8 cellular contexts compared by ENCODE assay signal in the genomic region with DNA sequence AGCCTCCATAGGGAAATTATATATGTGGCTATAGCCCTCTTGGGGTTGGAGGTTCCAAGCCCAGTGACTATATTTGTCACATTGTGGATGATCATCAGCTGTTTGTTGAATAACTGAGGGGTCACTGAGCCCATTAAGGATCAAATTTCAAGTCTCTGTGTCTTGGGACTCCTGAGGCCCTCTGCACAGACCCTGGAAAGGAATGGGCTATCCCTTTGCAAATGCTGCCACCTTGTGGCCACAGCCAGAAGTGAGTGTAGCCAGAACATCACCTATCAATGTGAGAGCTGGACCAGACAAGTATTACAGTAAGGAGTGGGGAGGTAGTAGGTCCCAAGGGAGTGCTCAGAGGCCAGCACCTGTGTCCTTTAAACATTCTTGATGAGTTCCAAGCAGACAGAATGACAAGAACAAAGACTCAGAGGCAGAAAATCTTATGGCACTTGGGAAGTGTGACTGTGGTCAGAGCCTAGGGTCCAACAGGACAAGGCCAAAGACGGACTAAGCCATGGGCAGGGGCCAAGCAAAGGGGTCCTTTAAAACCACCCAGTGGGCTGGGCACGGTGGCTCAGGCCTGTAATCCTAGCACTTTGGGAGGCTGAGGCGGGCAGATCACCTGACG. TPM values are rescaled to one million over a fixed set of nuclear protein-coding genes. Genes with fewer than 3 reads are reported as not detected.
A peak's percentile ranks its signal among the peaks of the same experiment; 100 is the strongest.
DNase-seq lines count a peak whose midpoint lies in the region; ATAC-seq, FAIRE-seq and TF ChIP-seq lines count a peak whose summit lies in the region.

No MANE protein-coding gene starts in this region.

- peak; percentile 95 for TF ChIP-seq CTCF in C4-2B (conservative IDR thresholded peaks at IDR 0.05)
- peak; percentile 95 for TF ChIP-seq CTCF in Loucy (conservative IDR thresholded peaks at IDR 0.05; ENCODE audit: low read length)
- peak; percentile 97 for TF ChIP-seq CTCF in osteocyte (IDR thresholded peaks at IDR 0.05)
- peak; percentile 97 for TF ChIP-seq CTCF in type B pancreatic cell (conservative IDR thresholded peaks at IDR 0.05)

- H3K4me3 Mint-ChIP-seq in osteocyte (ENCODE audit: unreplicated experiment) (no peak overlapping the region), type B pancreatic cell (no peak overlapping the region)

- no peak overlapping the region for H3K9ac ChIP-seq in Loucy (ENCODE audit: low read depth, low read length, poor library complexity, severe bottlenecking)

- no peaks in the 10 kb centered on the region for H3K9me2 ChIP-seq in Loucy (replicated peaks; ENCODE audit: low read depth, low read length)

- H3K9me3 Mint-ChIP-seq in osteocyte (ENCODE audit: unreplicated experiment) (no peaks in the 10 kb centered on the region), type B pancreatic cell (no peaks in the 10 kb centered on the region)

- H3K4me1 Mint-ChIP-seq in osteocyte (ENCODE audit: unreplicated experiment) = no peaks in the 10 kb centered on the region
- H3K4me1 Mint-ChIP-seq in type B pancreatic cell (ENCODE audit: unreplicated experiment) = peaks cover 4% of the 10 kb centered on the region

- H3K4me2 ChIP-seq in Loucy (ENCODE audit: low read depth, low read length, poor library complexity, severe bottlenecking) = no peak overlapping the region

- no peak for FAIRE-seq in frontal cortex (lab: Jason Lieb, UNC)

- H3K4me1 ChIP-seq in Loucy (ENCODE audit: insufficient read depth, low read length, poor library complexity, severe bottlenecking) = no peaks in the 10 kb centered on the region
- peaks cover 13% of the 10 kb centered on the region for H3K4me1 ChIP-seq in SJCRH30

- H3K27ac Mint-ChIP-seq in osteocyte (ENCODE audit: unreplicated experiment) = no peak overlapping the region
- no peak overlapping the region for H3K27ac Mint-ChIP-seq in type B pancreatic cell

- no peaks in the 10 kb centered on the region for H3F3A ChIP-seq in Loucy (ENCODE audit: low read depth)

- peak; percentile 56 for ATAC-seq in GM19452 (IDR thresholded peaks at IDR 0.05; ENCODE audit: unreplicated experiment)

- H3K36me3 ChIP-seq in Loucy (ENCODE audit: insufficient read depth, low read length) (no peaks in the 10 kb centered on the region), SJCRH30 (no peaks in the 10 kb centered on the region)

- H4K20me1 ChIP-seq in Loucy (ENCODE audit: insufficient read depth, low read length, poor library complexity, severe bottlenecking) = no peaks in the 10 kb centered on the region

- H3K27me3 Mint-ChIP-seq in osteocyte (ENCODE audit: unreplicated experiment) (peaks cover 25% of the 10 kb centered on the region), type B pancreatic cell (peaks cover 21% of the 10 kb centered on the region)

- no peak overlapping the region for H2AFZ ChIP-seq in Loucy (ENCODE audit: low read length)

- no peaks in the 10 kb centered on the region for H3K36me3 Mint-ChIP-seq in osteocyte (ENCODE audit: unreplicated experiment)
- no peaks in the 10 kb centered on the region for H3K36me3 Mint-ChIP-seq in type B pancreatic cell

- H3K79me2 ChIP-seq in Loucy (ENCODE audit: insufficient read depth, low read length) = no peaks in the 10 kb centered on the region

- no peak overlapping the region for H3K4me3 ChIP-seq in Loucy (ENCODE audit: low read length, poor library complexity, severe bottlenecking)
- H3K4me3 ChIP-seq in SJCRH30 = no peak overlapping the region

- no peaks in the 10 kb centered on the region for H3K27me3 ChIP-seq in Loucy (ENCODE audit: insufficient read depth, low read length, poor library complexity, severe bottlenecking)
- H3K27me3 ChIP-seq in SJCRH30 = no peaks in the 10 kb centered on the region

- no peaks in the 10 kb centered on the region for H3K9me3 ChIP-seq in Loucy (ENCODE audit: insufficient read depth, low read depth, low read length)
- no peaks in the 10 kb centered on the region for H3K9me3 ChIP-seq in SJCRH30 (replicated peaks)

- peak; percentile 72 to 91 for DNase-seq in SJCRH30
- DNase-seq in activated effector memory CD4-positive, alpha-beta T cell treated with Interleukin-2 at 50 U/mL for 16 hours = peak; percentile 65
- peak; percentile 71 to 84 for DNase-seq in frontal cortex (ENCODE audit: low spot score in 2 of 2)
- DNase-seq in osteocyte (ENCODE audit: extremely low spot score, unreplicated experiment) = peak; percentile 92
- peak; percentile 90 for DNase-seq in type B pancreatic cell (ENCODE audit: extremely low spot score, unreplicated experiment)

- H3K27ac ChIP-seq in C4-2B (no peak overlapping the region), SJCRH30 (no peak overlapping the region)

RNA-seq across cellular contexts. Expression of gene RPP25L, which starts 8.2 kb away (rescaled TPM):
- 13.0 and 19.0 TPM in 2 replicates for total RNA-seq in SJCRH30 (2014; rRNA removed; shearing (Covaris generic))
- total RNA-seq in frontal cortex (6.1 TPM), osteocyte (14.4 and 16.2 TPM in 2 replicates), type B pancreatic cell (ENCODE audit: low replicate concordance) (30.2 and 31.8 TPM in 2 replicates)

RNA-seq across cellular contexts. Expression of gene CNTFR, which starts 14.2 kb away (rescaled TPM):
- 0.20 and 0.24 TPM in 2 replicates for total RNA-seq in SJCRH30 (2014; rRNA removed; shearing (Covaris generic))
- total RNA-seq in frontal cortex (9.8 TPM), osteocyte (0.18 TPM in 1 of 2 replicates, not detected in the other), type B pancreatic cell (ENCODE audit: low replicate concordance) (3.5 and 24.2 TPM in 2 replicates)

RNA-seq across cellular contexts. Expression of gene DCTN3, which starts 16.6 kb away (rescaled TPM):
- total RNA-seq in SJCRH30 (2014; rRNA removed; shearing (Covaris generic)) = 58.2 and 63.6 TPM in 2 replicates
- total RNA-seq in frontal cortex (165 TPM), osteocyte (97.0 and 105 TPM in 2 replicates), type B pancreatic cell (ENCODE audit: low replicate concordance) (81.6 and 93.4 TPM in 2 replicates)

RNA-seq across cellular contexts. Expression of gene ARID3C, which starts 25.1 kb away (rescaled TPM):
- 0.13 TPM in 1 of 2 replicates, not detected in the other for total RNA-seq in SJCRH30 (2014; rRNA removed; shearing (Covaris generic))
- total RNA-seq in frontal cortex (0.82 TPM), osteocyte (not detected in 2 replicates), type B pancreatic cell (ENCODE audit: low replicate concordance) (0.26 TPM in 1 of 2 replicates, not detected in the other)

RNA-seq across cellular contexts. Expression of gene SIGMAR1, which starts 33.9 kb away (rescaled TPM):
- total RNA-seq in SJCRH30 (2014; rRNA removed; shearing (Covaris generic)) = 77.1 and 85.3 TPM in 2 replicates
- total RNA-seq in frontal cortex (20.8 TPM), osteocyte (71.9 and 76.7 TPM in 2 replicates), type B pancreatic cell (ENCODE audit: low replicate concordance) (59.0 and 79.7 TPM in 2 replicates)
